17 cellular contexts compared by ENCODE assay signal in genomic region chr4:47907247-47907646, GRCh38. TPM values are rescaled to one million over a fixed set of nuclear protein-coding genes. Genes with fewer than 3 reads are reported as not detected.
DNase-seq lines count a peak whose midpoint lies in the region; TF ChIP-seq lines count a peak whose summit lies in the region.
"Had no signal": no experiment of that assay in that cellular context is flagged by ENCODE, and none has a peak within 500 bp of the region (broad histone marks: within the 10 kb centered on the region; RNA-seq: fewer than 3 reads in every experiment).

No MANE protein-coding gene starts in this region.

- no peak overlapping the region for H3K4me3 ChIP-seq in GM23248
- H3K4me3 ChIP-seq in SU-DHL-6 (ENCODE audit: insufficient read depth, low read length, poor library complexity, severe bottlenecking): no peak overlapping the region
- H3K4me3 ChIP-seq in CD4-positive, alpha-beta memory T cell (ENCODE audit: low read length in 2 of 2): no peak overlapping the region
- H3K4me3 ChIP-seq: K562, PC-9 had no signal

- H3K9me3 Mint-ChIP-seq in CD4-positive, alpha-beta memory T cell: no peaks in the 10 kb centered on the region
- H3K9me3 Mint-ChIP-seq: CD8-positive, alpha-beta T cell had no signal

- POLR2A ChIA-PET in CD4-positive, alpha-beta memory T cell (lab: Charles Lee; ENCODE audit: partially characterized antibody): no interaction called here

- no peaks in the 10 kb centered on the region for H3K27me3 Mint-ChIP-seq in CD4-positive, alpha-beta memory T cell

- H3F3A ChIP-seq in GM23248 (ENCODE audit: insufficient read depth): no peaks in the 10 kb centered on the region
- peaks cover 7% of the 10 kb centered on the region for H3F3A ChIP-seq in SU-DHL-6 (ENCODE audit: insufficient read depth)

- in situ Hi-C loops in GM23248 (cut with MboI): no loop called here

- intact Hi-C loops in CD4-positive, alpha-beta memory T cell (cut with micrococcal nuclease): no loop called here

- H3K4me3 Mint-ChIP-seq in CD4-positive, alpha-beta memory T cell: no peak overlapping the region
- H3K4me3 Mint-ChIP-seq: CD8-positive, alpha-beta T cell had no signal

- H3K4me1 ChIP-seq in GM23248 (ENCODE audit: insufficient read depth): peaks cover 12% of the 10 kb centered on the region
- H3K4me1 ChIP-seq in CD4-positive, alpha-beta memory T cell (ENCODE audit: insufficient read depth, low read length): peaks cover 4% of the 10 kb centered on the region

- no peaks in the 10 kb centered on the region for H3K9me3 ChIP-seq in GM23248 (ENCODE audit: low read depth)
- no peaks in the 10 kb centered on the region for H3K9me3 ChIP-seq in SU-DHL-6 (ENCODE audit: insufficient read depth, low read length)
- H3K9me3 ChIP-seq in CD4-positive, alpha-beta memory T cell (ENCODE audit: control insufficient read depth in 1 of 2, low read length in 2 of 2): no peaks in the 10 kb centered on the region
- H3K9me3 ChIP-seq: BE2C had no signal

- H3K79me2 ChIP-seq in GM23248 (ENCODE audit: insufficient read depth) (peaks cover 42% of the 10 kb centered on the region), SU-DHL-6 (ENCODE audit: insufficient read depth, low read length) (peaks cover 39% of the 10 kb centered on the region; the same call in 1 of the 2 replicates)

- H3K27ac Mint-ChIP-seq in CD4-positive, alpha-beta memory T cell: peak overlapping the region in 2 of 7 donors; percentile 5 to 30
- H3K27ac Mint-ChIP-seq: CD8-positive, alpha-beta T cell had no signal

- H3K27me3 ChIP-seq in GM23248 (replicated peaks; ENCODE audit: insufficient read depth) (no peaks in the 10 kb centered on the region), SU-DHL-6 (ENCODE audit: low read length) (no peaks in the 10 kb centered on the region)
- no peaks in the 10 kb centered on the region for H3K27me3 ChIP-seq in CD4-positive, alpha-beta memory T cell (ENCODE audit: insufficient read depth, low read length)
- H3K27me3 ChIP-seq: BE2C had no signal

- WGBS in GM23248 (ENCODE audit: low coverage in 1 of 2, low lambda C conversion rate in 2 of 2, missing lambda C conversion rate in 2 of 2), 2 experiments: 0 to 9% methylated on average over 1 of the region's 1 CpG

- CTCF ChIA-PET in CD4-positive, alpha-beta memory T cell (lab: Charles Lee; ENCODE audit: partially characterized antibody): interaction anchor here (1.6 kb wide), 1 partner anchor 17 kb away, joined by 4 read pairs; no protein-coding TSS in a partner anchor

- peak; percentile 20 for DNase-seq in GM23248
- peak; percentile 24 for DNase-seq in fibroblast of gingiva (ENCODE audit: low read depth)
- no peak for DNase-seq in LoVo (ENCODE audit: low spot score)
- no peak for DNase-seq in SHP77 treated with DMSO at 0.1 percent for 48 hours (lab: John Stamatoyannopoulos, UW)
- DNase-seq in CD4-positive, alpha-beta memory T cell: no peak
- no peak for DNase-seq in NCI-H2227 treated with DMSO at 0.1 percent for 48 hours (lab: John Stamatoyannopoulos, UW)
- DNase-seq: BE2C; CD8-positive, alpha-beta T cell; DMS79 treated with DMSO at 0.1 percent for 48 hours; GF-D8; NCI-H1048; NCI-H1436 treated with DMSO at 0.1 percent for 48 hours; NCI-H2081; NCI-H510A; PC-9 had no signal

- H3K9me2 ChIP-seq in GM23248 (ENCODE audit: insufficient read depth): no peaks in the 10 kb centered on the region
- no peaks in the 10 kb centered on the region for H3K9me2 ChIP-seq in SU-DHL-6 (replicated peaks; ENCODE audit: insufficient read depth, low read length)

- H3K4me2 ChIP-seq in GM23248 (ENCODE audit: unreplicated experiment): no peak overlapping the region
- no peak overlapping the region for H3K4me2 ChIP-seq in SU-DHL-6 (ENCODE audit: low read depth, low read length, poor library complexity, severe bottlenecking)
- H3K4me2 ChIP-seq: PC-9 had no signal

- H3K36me3 ChIP-seq in GM23248 (ENCODE audit: low read depth) (peaks cover 27% of the 10 kb centered on the region; the same call in 1 of the 2 replicates), SU-DHL-6 (ENCODE audit: low read length) (peaks cover 42% of the 10 kb centered on the region)
- H3K36me3 ChIP-seq in CD4-positive, alpha-beta memory T cell (ENCODE audit: insufficient read depth, low read length): peaks cover 14% of the 10 kb centered on the region

- H3K9ac ChIP-seq in GM23248 (no peak overlapping the region), SU-DHL-6 (ENCODE audit: low read length) (no peak overlapping the region)

- H4K20me1 ChIP-seq in GM23248 (ENCODE audit: insufficient read depth): no peaks in the 10 kb centered on the region
- no peaks in the 10 kb centered on the region for H4K20me1 ChIP-seq in SU-DHL-6 (ENCODE audit: low read depth, low read length)

- H2AFZ ChIP-seq in GM23248: no peak overlapping the region
- H2AFZ ChIP-seq in SU-DHL-6 (ENCODE audit: low read depth, low read length, severe bottlenecking): no peak overlapping the region
- H2AFZ ChIP-seq: PC-9 had no signal

- H3K36me3 Mint-ChIP-seq in CD4-positive, alpha-beta memory T cell: peaks cover 42 to 54% of the 10 kb centered on the region in 2 donors

- H3K27ac ChIP-seq in GM23248: no peak overlapping the region
- H3K27ac ChIP-seq in SU-DHL-6 (ENCODE audit: low read depth, low read length): 0 out of 2 replicates have a peak overlapping the region, but pooled peaks have one; percentile 12
- no peak overlapping the region for H3K27ac ChIP-seq in CD4-positive, alpha-beta memory T cell (ENCODE audit: low read depth, low read length)
- H3K27ac ChIP-seq: PC-9 had no signal

- H3K4me1 Mint-ChIP-seq in CD4-positive, alpha-beta memory T cell: peaks cover 19 to 23% (median 21%) of the 10 kb centered on the region in 4 donors

- TF ChIP-seq CTCF in SU-DHL-6 (IDR thresholded peaks at IDR 0.05; ENCODE audit: insufficient read depth, low read length, poor library complexity, severe bottlenecking): no peak

RNA-seq across cellular contexts. Expression of gene NFXL1, which starts 7.1 kb away (rescaled TPM):
- 3.8 and 4.6 TPM in 2 replicates for total RNA-seq in GM23248 (2014; rRNA removed; shearing (Covaris generic))
- 6.3 and 7.7 TPM in 2 replicates for polyA plus RNA-seq in GM23248 (2016; fragmentation: Nextera tagmentation; extraction: Ambion mirVana)
- total RNA-seq in CD4-positive, alpha-beta memory T cell: 10 to 100 TPM; 16.6 to 21.1 TPM
- polyA plus RNA-seq in CD4-positive, alpha-beta memory T cell: 1 to 10 TPM; 7.7 to 8.8 TPM

Comparison
In these comparisons a context has a peak if more than half of its experiments do, and no peak if none do; other contexts are left out.
1. DNase-seq: peak in GM23248 (single experiment) and fibroblast of gingiva (single experiment); none in LoVo (single experiment), SHP77 treated with DMSO at 0.1 percent for 48 hours (single experiment), CD4-positive, alpha-beta memory T cell (0 of 5) and NCI-H2227 treated with DMSO at 0.1 percent for 48 hours (single experiment).